ENCODE assay signal across 9 cellular contexts in genomic region chr5:132176987-132177386, GRCh38. TPM values are rescaled to one million over a fixed set of nuclear protein-coding genes. Genes with fewer than 3 reads are reported as not detected.
A peak's percentile ranks its signal among the peaks of the same experiment; 100 is the strongest.
DNase-seq lines count a peak whose midpoint lies in the region; ATAC-seq and TF ChIP-seq lines count a peak whose summit lies in the region.
"Had no signal": no experiment of that assay in that cellular context is flagged by ENCODE, and none has a peak within 500 bp of the region (broad histone marks: within the 10 kb centered on the region; RNA-seq: fewer than 3 reads in every experiment).

No MANE protein-coding gene starts in this region.

- no peaks in the 10 kb centered on the region for H3K9me3 ChIP-seq in fibroblast of lung (ENCODE audit: control insufficient read depth, insufficient read depth, low read depth, low read length)
- no peaks in the 10 kb centered on the region for H3K9me3 ChIP-seq in trophoblast cell (ENCODE audit: insufficient read depth, low read depth, low read length)
- no peaks in the 10 kb centered on the region for H3K9me3 ChIP-seq in MG63

- H4K8ac ChIP-seq in trophoblast cell (ENCODE audit: low read depth, low read length): no peak overlapping the region

- H3K36me3 ChIP-seq in fibroblast of lung (ENCODE audit: control insufficient read depth, insufficient read depth, low read length) (no peaks in the 10 kb centered on the region), trophoblast cell (ENCODE audit: control insufficient read depth in 1 of 2, insufficient read depth in 2 of 2, low read length in 2 of 2) (no peaks in the 10 kb centered on the region), MG63 (no peaks in the 10 kb centered on the region)

- H4K20me1 ChIP-seq in fibroblast of lung (ENCODE audit: control insufficient read depth, extremely low read depth, insufficient read depth, low read length): no peaks in the 10 kb centered on the region

- DNase-seq in OCI-M1 (lab: John Stamatoyannopoulos, UW): peak; percentile 93
- DNase-seq in fibroblast of lung (ENCODE audit: low read depth in 2 of 2): peak; percentile 10 to 24
- no peak for DNase-seq in cerebellum (ENCODE audit: low spot score)
- DNase-seq in trophoblast cell: no peak
- DNase-seq in HT-29 (ENCODE audit: low spot score): no peak
- DNase-seq in MG63: no peak

- no peaks in the 10 kb centered on the region for H3K4me1 ChIP-seq in fibroblast of lung (ENCODE audit: control insufficient read depth, extremely low read depth, insufficient read depth, low read length)
- H3K4me1 ChIP-seq in trophoblast cell (ENCODE audit: control insufficient read depth in 1 of 2, insufficient read depth in 2 of 2, low read length in 2 of 2): no peaks in the 10 kb centered on the region

- H3K27me3 ChIP-seq in fibroblast of lung (ENCODE audit: control insufficient read depth, insufficient read depth, low read length): no peaks in the 10 kb centered on the region
- no peaks in the 10 kb centered on the region for H3K27me3 ChIP-seq in trophoblast cell (ENCODE audit: insufficient read depth, low read length)
- no peaks in the 10 kb centered on the region; the same call in 1 of the 2 replicates for H3K27me3 ChIP-seq in MG63

- H3K4me3 ChIP-seq in fibroblast of lung (replicated peaks in 1 of 4; ENCODE audit: control extremely low read depth in 1 of 4, insufficient read depth in 1 of 4, low read depth in 3 of 4, low read length in 4 of 4): no peak overlapping the region
- H3K4me3 ChIP-seq in trophoblast cell (ENCODE audit: low read depth, low read length): no peak overlapping the region
- H3K4me3 ChIP-seq in MG63: no peak overlapping the region

- H3K4me2 ChIP-seq in fibroblast of lung (ENCODE audit: extremely low read depth, insufficient read depth, low read length) (no peak overlapping the region), trophoblast cell (ENCODE audit: low read length) (no peak overlapping the region)

- no peak overlapping the region for H3K23ac ChIP-seq in trophoblast cell (ENCODE audit: low read length)

- no peak overlapping the region for H4K12ac ChIP-seq in trophoblast cell (ENCODE audit: low read depth, low read length)

- no peak overlapping the region for H3K9ac ChIP-seq in fibroblast of lung (ENCODE audit: insufficient read depth, low read length)
- no peak overlapping the region for H3K9ac ChIP-seq in trophoblast cell (ENCODE audit: low read length)

- H3K27ac ChIP-seq in fibroblast of lung (ENCODE audit: insufficient read depth, low read length): no peak overlapping the region
- H3K27ac ChIP-seq in trophoblast cell (ENCODE audit: low read depth, low read length): no peak overlapping the region

- no peak overlapping the region for H3K18ac ChIP-seq in trophoblast cell (ENCODE audit: low read length)

- H2BK5ac ChIP-seq in trophoblast cell (ENCODE audit: low read depth, low read length, poor library complexity): no peak overlapping the region

- H2BK12ac ChIP-seq in trophoblast cell (ENCODE audit: low read length): no peak overlapping the region

- H4K91ac ChIP-seq in trophoblast cell (ENCODE audit: low read depth, low read length): no peak overlapping the region

- TF ChIP-seq CTCF in GM12872 (IDR thresholded peaks at IDR 0.05; ENCODE audit: insufficient read depth, low read depth, low read length) (0 out of 3 replicates have a peak, but pooled peaks have one; percentile 15), fibroblast of lung (conservative IDR thresholded peaks at IDR 0.05 in 1 of 2, IDR thresholded peaks at IDR 0.05 in 1 of 2; ENCODE audit: low read depth in 1 of 2, low read length in 2 of 2) (peak; percentile 30 to 31)

- no peak overlapping the region for H2AFZ ChIP-seq in fibroblast of lung (ENCODE audit: low read length)
- H2AFZ ChIP-seq in trophoblast cell (ENCODE audit: insufficient read depth, low read length, poor library complexity): no peak overlapping the region

- ATAC-seq in GM21825 (IDR thresholded peaks at IDR 0.05; ENCODE audit: unreplicated experiment): peak; percentile 59
- ATAC-seq: esophagus mucosa had no signal

- WGBS in trophoblast cell (ENCODE audit: extremely low coverage, insufficient coverage, insufficient read length): no CpG with 5 or more reads among the region's 3 CpGs

- no peak overlapping the region for H2BK120ac ChIP-seq in trophoblast cell (ENCODE audit: insufficient read depth, low read length, poor library complexity)

- H3K79me2 ChIP-seq in fibroblast of lung (ENCODE audit: control insufficient read depth, insufficient read depth, low read length) (no peaks in the 10 kb centered on the region), trophoblast cell (ENCODE audit: control insufficient read depth, insufficient read depth, low read length, poor library complexity) (no peaks in the 10 kb centered on the region)

- no peaks in the 10 kb centered on the region for H3K79me1 ChIP-seq in trophoblast cell (ENCODE audit: low read length)

- H3K4ac ChIP-seq in trophoblast cell (ENCODE audit: low read depth, low read length): no peak overlapping the region

- no peak overlapping the region for H2AK5ac ChIP-seq in trophoblast cell (ENCODE audit: low read length)

- no peak overlapping the region for H3K14ac ChIP-seq in trophoblast cell (ENCODE audit: low read length)

RNA-seq across cellular contexts. Expression of gene P4HA2, which starts 50.7 kb away (rescaled TPM):
- 376 and 553 TPM in 2 replicates for total RNA-seq in fibroblast of lung
- polyA plus RNA-seq in fibroblast of lung: 184 and 187 TPM in 2 replicates
- 142 and 147 TPM in 2 replicates for polyA plus RNA-seq in fibroblast of lung (2012)
- 260 and 282 TPM in 2 replicates for polyA minus RNA-seq in fibroblast of lung (ENCODE audit: low replicate concordance)
- total RNA-seq in cerebellum: 10.1 TPM
- polyA plus RNA-seq in trophoblast cell (2013): 31.5 and 32.0 TPM in 2 replicates
- 20.4 and 20.5 TPM in 2 replicates for total RNA-seq in HT-29 (2014; rRNA removed; shearing (Covaris generic))
- 71.0 and 96.8 TPM in 2 replicates for total RNA-seq in MG63 (2014; rRNA removed; shearing (Covaris generic); ENCODE audit: low replicate concordance)

Comparison
In these comparisons a context has a peak if more than half of its experiments do, and no peak if none do; other contexts are left out.
1. DNase-seq: peak in OCI-M1 (single experiment) and fibroblast of lung (2 of 2); none in cerebellum (single experiment), trophoblast cell (0 of 2), HT-29 (single experiment) and MG63 (single experiment).